8 cellular contexts compared by ENCODE assay signal in genomic region chr5:140632366-140633080, GRCh38. TPM values are rescaled to one million over a fixed set of nuclear protein-coding genes. Genes with fewer than 3 reads are reported as not detected.
DNase-seq lines count a peak whose midpoint lies in the region; ATAC-seq and TF ChIP-seq lines count a peak whose summit lies in the region.

No MANE protein-coding gene starts in this region.

- H3K27ac Mint-ChIP-seq in activated T-helper 2 cell treated with anti-CD3 and anti-CD28 coated beads, Interferon-gamma antibody, Interleukin-2, Interleukin-4, amounts not matched to agents 10 μg/mL and 5 μg/mL and 100 μg/mL, durations not matched to agents 14 hours and 24 hours and 36 hours: no peak overlapping the region

- intact Hi-C loops in activated T-helper 2 cell treated with anti-CD3 and anti-CD28 coated beads, Interferon-gamma antibody, Interleukin-2, Interleukin-4, amounts not matched to agents 10 μg/mL and 5 μg/mL and 100 μg/mL, durations not matched to agents 14 hours and 24 hours and 36 hours (cut with micrococcal nuclease): loop anchor here (10.0 kb wide), 1 partner anchor 378 kb away; no protein-coding TSS in a partner anchor
- intact Hi-C loops in posterior cingulate gyrus (cut with DNase I): no loop called here

- H3K27me3 Mint-ChIP-seq in activated T-helper 2 cell treated with anti-CD3 and anti-CD28 coated beads, Interferon-gamma antibody, Interleukin-2, Interleukin-4, amounts not matched to agents 10 μg/mL and 5 μg/mL and 100 μg/mL, durations not matched to agents 14 hours and 24 hours and 36 hours (ENCODE audit: low read depth): peaks cover 14% of the 10 kb centered on the region

- TF ChIP-seq CTCF in foreskin fibroblast (IDR thresholded peaks at IDR 0.05; ENCODE audit: low read depth, low read length): no peak

- no peaks in the 10 kb centered on the region for H3K36me3 Mint-ChIP-seq in activated T-helper 2 cell treated with anti-CD3 and anti-CD28 coated beads, Interferon-gamma antibody, Interleukin-2, Interleukin-4, amounts not matched to agents 10 μg/mL and 5 μg/mL and 100 μg/mL, durations not matched to agents 14 hours and 24 hours and 36 hours (ENCODE audit: low read depth)

- peak overlapping the region; percentile 80 for H3K4me3 Mint-ChIP-seq in activated T-helper 2 cell treated with anti-CD3 and anti-CD28 coated beads, Interferon-gamma antibody, Interleukin-2, Interleukin-4, amounts not matched to agents 10 μg/mL and 5 μg/mL and 100 μg/mL, durations not matched to agents 14 hours and 24 hours and 36 hours (ENCODE audit: low read depth)

- peaks cover 23% of the 10 kb centered on the region for H3K4me1 Mint-ChIP-seq in activated T-helper 2 cell treated with anti-CD3 and anti-CD28 coated beads, Interferon-gamma antibody, Interleukin-2, Interleukin-4, amounts not matched to agents 10 μg/mL and 5 μg/mL and 100 μg/mL, durations not matched to agents 14 hours and 24 hours and 36 hours (ENCODE audit: low read depth)

- peak; percentile 52 for ATAC-seq in GM21529 (IDR thresholded peaks at IDR 0.05; ENCODE audit: unreplicated experiment)

- peak; percentile 72 for DNase-seq in DMS53 treated with DMSO at 0.1 percent for 48 hours (lab: John Stamatoyannopoulos, UW; ENCODE audit: unreplicated experiment)
- DNase-seq in NCI-H2227 (lab: John Stamatoyannopoulos, UW; ENCODE audit: unreplicated experiment): peak; percentile 47
- peak; percentile 27 for DNase-seq in activated T-helper 2 cell treated with anti-CD3 and anti-CD28 coated beads, Interferon-gamma antibody, Interleukin-2, Interleukin-4, amounts not matched to agents 10 μg/mL and 5 μg/mL and 100 μg/mL, durations not matched to agents 14 hours and 24 hours and 36 hours (ENCODE audit: low spot score)
- peak; percentile 32 to 67 for DNase-seq in foreskin fibroblast
- DNase-seq in posterior cingulate gyrus: peak; percentile 20 to 95 (median 62)
- DNase-seq in NCI-H187 (lab: John Stamatoyannopoulos, UW): no peak
- DNase-seq in NCI-H2081 (lab: John Stamatoyannopoulos, UW): no peak

- H3K9me3 Mint-ChIP-seq in activated T-helper 2 cell treated with anti-CD3 and anti-CD28 coated beads, Interferon-gamma antibody, Interleukin-2, Interleukin-4, amounts not matched to agents 10 μg/mL and 5 μg/mL and 100 μg/mL, durations not matched to agents 14 hours and 24 hours and 36 hours: peaks cover 8% of the 10 kb centered on the region

- H3K4me3 ChIP-seq in foreskin fibroblast (ENCODE audit: low read depth in 1 of 2, low read length in 2 of 2): peak overlapping the region; percentile 40 to 59

RNA-seq across cellular contexts. Expression of gene CD14, which starts 0.5 kb away (rescaled TPM):
- 0.39 TPM in 2 replicates for total RNA-seq in activated T-helper 2 cell treated with anti-CD3 and anti-CD28 coated beads, Interferon-gamma antibody, Interleukin-2, Interleukin-4, amounts not matched to agents 10 μg/mL and 5 μg/mL and 100 μg/mL, durations not matched to agents 14 hours and 24 hours and 36 hours

RNA-seq across cellular contexts. Expression of gene TMCO6, which starts 6.7 kb away (rescaled TPM):
- total RNA-seq in activated T-helper 2 cell treated with anti-CD3 and anti-CD28 coated beads, Interferon-gamma antibody, Interleukin-2, Interleukin-4, amounts not matched to agents 10 μg/mL and 5 μg/mL and 100 μg/mL, durations not matched to agents 14 hours and 24 hours and 36 hours: 40.2 and 40.7 TPM in 2 replicates

RNA-seq across cellular contexts. Expression of gene NDUFA2, which starts 14.9 kb away (rescaled TPM):
- 63.0 and 65.6 TPM in 2 replicates for total RNA-seq in activated T-helper 2 cell treated with anti-CD3 and anti-CD28 coated beads, Interferon-gamma antibody, Interleukin-2, Interleukin-4, amounts not matched to agents 10 μg/mL and 5 μg/mL and 100 μg/mL, durations not matched to agents 14 hours and 24 hours and 36 hours

RNA-seq across cellular contexts. Expression of gene IK, which starts 15.1 kb away (rescaled TPM):
- total RNA-seq in activated T-helper 2 cell treated with anti-CD3 and anti-CD28 coated beads, Interferon-gamma antibody, Interleukin-2, Interleukin-4, amounts not matched to agents 10 μg/mL and 5 μg/mL and 100 μg/mL, durations not matched to agents 14 hours and 24 hours and 36 hours: 111 and 119 TPM in 2 replicates

RNA-seq across cellular contexts. Expression of gene WDR55, which starts 32.2 kb away (rescaled TPM):
- total RNA-seq in activated T-helper 2 cell treated with anti-CD3 and anti-CD28 coated beads, Interferon-gamma antibody, Interleukin-2, Interleukin-4, amounts not matched to agents 10 μg/mL and 5 μg/mL and 100 μg/mL, durations not matched to agents 14 hours and 24 hours and 36 hours: 39.1 and 40.0 TPM in 2 replicates

Comparison
In these comparisons a context has a peak if more than half of its experiments do, and no peak if none do; other contexts are left out.
1. DNase-seq: peak in DMS53 treated with DMSO at 0.1 percent for 48 hours (single experiment), NCI-H2227 (single experiment), activated T-helper 2 cell treated with anti-CD3 and anti-CD28 coated beads, Interferon-gamma antibody, Interleukin-2, Interleukin-4, amounts not matched to agents 10 μg/mL and 5 μg/mL and 100 μg/mL, durations not matched to agents 14 hours and 24 hours and 36 hours (single experiment), foreskin fibroblast (2 of 2) and posterior cingulate gyrus (10 of 10); none in NCI-H187 (0 of 2) and NCI-H2081 (0 of 2).